In the genomic region with DNA sequence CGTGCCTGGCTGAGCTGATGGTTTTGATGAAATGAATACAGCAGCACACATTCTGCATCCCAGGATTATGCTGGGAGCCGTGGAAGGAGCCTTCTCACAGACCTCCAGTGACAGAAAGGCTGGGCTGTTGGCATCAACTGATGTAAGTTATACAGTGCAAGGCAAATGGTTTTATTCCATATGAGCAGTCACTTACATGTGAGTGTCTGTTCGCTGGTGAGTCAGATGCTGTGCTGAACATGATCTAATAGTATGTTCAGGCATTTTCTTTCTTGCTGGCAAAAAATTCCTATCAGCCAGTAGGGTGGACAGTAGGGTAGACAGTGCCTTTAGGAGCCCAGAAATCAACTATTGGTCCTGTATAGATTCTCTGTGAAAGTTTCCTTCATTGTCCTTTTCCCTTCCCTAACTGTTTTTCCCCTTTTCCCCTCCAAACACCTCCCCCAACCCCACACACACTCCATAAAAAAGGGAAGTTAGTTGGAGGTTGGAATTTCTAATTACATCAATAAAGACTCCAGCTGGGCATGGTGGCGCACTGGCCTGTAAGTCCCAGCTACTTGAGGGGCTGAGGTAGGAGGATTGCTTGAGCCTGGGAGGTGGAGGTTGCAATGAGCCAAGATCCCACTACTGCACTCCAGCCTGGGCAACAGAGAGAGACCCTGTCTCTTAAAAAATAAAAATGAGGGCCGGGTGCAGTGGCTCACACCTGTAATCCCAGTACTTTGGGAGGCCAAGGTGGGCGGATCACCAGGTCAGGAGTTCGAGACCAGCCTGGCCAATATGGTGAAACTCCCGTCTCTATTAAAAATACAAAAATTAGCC, we compare ENCODE assay signal across 13 cellular contexts. TPM values are rescaled to one million over a fixed set of nuclear protein-coding genes. Genes with fewer than 3 reads are reported as not detected.
DNase-seq lines count a peak whose midpoint lies in the region; ATAC-seq, FAIRE-seq and TF ChIP-seq lines count a peak whose summit lies in the region.
"Had no signal": no experiment of that assay in that cellular context is flagged by ENCODE, and none has a peak within 500 bp of the region (broad histone marks: within the 10 kb centered on the region; RNA-seq: fewer than 3 reads in every experiment).

No MANE protein-coding gene starts in this region.

- FAIRE-seq in RCC 7860 (lab: Jason Lieb, UNC), result no peak
- FAIRE-seq: TTC549 had no signal

- H3K9me3 ChIP-seq in endodermal cell (ENCODE audit: control insufficient read depth, low read length), result no peaks in the 10 kb centered on the region

- no peaks in the 10 kb centered on the region for H3K9me3 Mint-ChIP-seq in endodermal cell
- peaks cover 4% of the 10 kb centered on the region for H3K9me3 Mint-ChIP-seq in osteocyte (ENCODE audit: unreplicated experiment)
- H3K9me3 Mint-ChIP-seq: stimulated activated naive CD8-positive, alpha-beta T cell treated with anti-CD3 and anti-CD28 coated beads, Interleukin-15, Interleukin-2, amounts not matched to agents 100 ng/mL and 50 ng/mL, for 24 hours had no signal

- no peaks in the 10 kb centered on the region for H3K27me3 Mint-ChIP-seq in endodermal cell (ENCODE audit: insufficient read depth)
- H3K27me3 Mint-ChIP-seq in osteocyte (ENCODE audit: unreplicated experiment), result no peaks in the 10 kb centered on the region
- H3K27me3 Mint-ChIP-seq: stimulated activated naive CD8-positive, alpha-beta T cell treated with anti-CD3 and anti-CD28 coated beads, Interleukin-15, Interleukin-2, amounts not matched to agents 100 ng/mL and 50 ng/mL, for 24 hours had no signal

- H3K4me3 ChIP-seq in endodermal cell (ENCODE audit: low read length), result no peak overlapping the region

- H3K36me3 Mint-ChIP-seq in endodermal cell (ENCODE audit: low read depth), result peaks cover 18% of the 10 kb centered on the region
- peaks cover 4% of the 10 kb centered on the region for H3K36me3 Mint-ChIP-seq in osteocyte (ENCODE audit: unreplicated experiment)

- TF ChIP-seq CTCF in endodermal cell (conservative IDR thresholded peaks at IDR 0.05), result no peak
- no peak for TF ChIP-seq CTCF in osteocyte (IDR thresholded peaks at IDR 0.05)

- H3K36me3 ChIP-seq in endodermal cell (ENCODE audit: control insufficient read depth, insufficient read depth, low read length), result peaks cover 13% of the 10 kb centered on the region

- H3K27ac ChIP-seq in endodermal cell (ENCODE audit: low read depth, low read length), result no peak overlapping the region

- no peaks in the 10 kb centered on the region for H3K4me1 ChIP-seq in endodermal cell (ENCODE audit: control insufficient read depth, insufficient read depth, low read length)

- no peaks in the 10 kb centered on the region for H3K27me3 ChIP-seq in endodermal cell (ENCODE audit: control insufficient read depth, insufficient read depth, low read length, poor library complexity, severe bottlenecking)

- ATAC-seq in GM19463 (IDR thresholded peaks at IDR 0.05; ENCODE audit: unreplicated experiment), result no peak

- H3K27ac Mint-ChIP-seq in endodermal cell, result peak overlapping the region; percentile 57
- H3K27ac Mint-ChIP-seq in osteocyte (ENCODE audit: unreplicated experiment), result peak overlapping the region; percentile 14
- H3K27ac Mint-ChIP-seq: stimulated activated naive CD8-positive, alpha-beta T cell treated with anti-CD3 and anti-CD28 coated beads, Interleukin-15, Interleukin-2, amounts not matched to agents 100 ng/mL and 50 ng/mL, for 24 hours had no signal

- DNase-seq in HCEC 1CT, result peak; percentile 61
- peak; percentile 13 for DNase-seq in RCC 7860 (ENCODE audit: low spot score)
- DNase-seq in endodermal cell, result no peak
- DNase-seq in osteocyte (ENCODE audit: extremely low spot score, unreplicated experiment), result no peak
- no peak for DNase-seq in AML-193 (lab: John Stamatoyannopoulos, UW)
- no peak for DNase-seq in SKM-1 (lab: John Stamatoyannopoulos, UW; ENCODE audit: unreplicated experiment)
- DNase-seq: activated CD8-positive, alpha-beta memory T cell treated with anti-CD3 and anti-CD28 coated beads, Interleukin-2, amount 50 U/mL, for 48 hours; NCI-H2081; OCI-M1 had no signal

- H3K4me3 Mint-ChIP-seq in endodermal cell (no peak overlapping the region), osteocyte (ENCODE audit: unreplicated experiment) (no peak overlapping the region)
- H3K4me3 Mint-ChIP-seq: stimulated activated naive CD8-positive, alpha-beta T cell treated with anti-CD3 and anti-CD28 coated beads, Interleukin-15, Interleukin-2, amounts not matched to agents 100 ng/mL and 50 ng/mL, for 24 hours had no signal

- H3K9ac ChIP-seq in endodermal cell (ENCODE audit: extremely low read depth, low read length, poor library complexity, severe bottlenecking), result no peak overlapping the region

- H3K4me1 Mint-ChIP-seq in endodermal cell, result no peaks in the 10 kb centered on the region
- peaks cover 18% of the 10 kb centered on the region for H3K4me1 Mint-ChIP-seq in osteocyte (ENCODE audit: unreplicated experiment)

- WGBS in endodermal cell (ENCODE audit: insufficient coverage in 1 of 2, insufficient read length in 1 of 2), 2 experiments, result 90 to 93% methylated on average over 7 to 8 of the region's 8 CpGs

RNA-seq across cellular contexts. Expression of gene LDHD, which starts 36.2 kb away (rescaled TPM):
- total RNA-seq in endodermal cell, result 1 to 10 TPM; 1.4 to 4.3 TPM
- polyA plus RNA-seq in endodermal cell (2013, experiment 1 of 2), result 1.3 TPM
- polyA plus RNA-seq in endodermal cell (2013, experiment 2 of 2), result 0.70 TPM
- total RNA-seq in osteocyte, result 1.2 and 1.3 TPM in 2 replicates
- polyA plus RNA-seq: neural cell had no signal

Comparison
In these comparisons a context has a peak if more than half of its experiments do, and no peak if none do; other contexts are left out.
1. DNase-seq: peak in HCEC 1CT (single experiment) and RCC 7860 (single experiment); none in endodermal cell (single experiment), osteocyte (single experiment), AML-193 (0 of 2) and SKM-1 (single experiment).